In genomic region chr11:4181780-4182721, GRCh38 we compare ENCODE assay signal across 8 cellular contexts.
A peak's percentile ranks its signal among the peaks of the same experiment; 100 is the strongest.
DNase-seq lines count a peak whose midpoint lies in the region; ATAC-seq, FAIRE-seq and TF ChIP-seq lines count a peak whose summit lies in the region.

No MANE protein-coding gene starts in this region.

- WGBS in A549 (ENCODE audit: missing lambda C conversion rate) = 57% methylated on average over 8 of the region's 9 CpGs

- H3K79me2 ChIP-seq in parathyroid adenoma = no peaks in the 10 kb centered on the region

- no peak overlapping the region for H2AFZ ChIP-seq in parathyroid adenoma

- ATAC-seq in A549 (peak; percentile 83 to 94), HG03457 (IDR thresholded peaks at IDR 0.05; ENCODE audit: unreplicated experiment) (no peak)

- FAIRE-seq in A549 (lab: Jason Lieb, UNC) = no peak

- H3K9me3 ChIP-seq in A549 (no peaks in the 10 kb centered on the region), WERI-Rb-1 (ENCODE audit: severe bottlenecking) (no peaks in the 10 kb centered on the region), parathyroid adenoma (ENCODE audit: control insufficient read depth, low read length) (no peaks in the 10 kb centered on the region)

- H3K4me3 ChIP-seq in A549 (no peak overlapping the region), GM06990 (replicated peaks; ENCODE audit: low read depth, low read length) (no peak overlapping the region), HFF-Myc (replicated peaks; ENCODE audit: low read depth, low read length) (no peak overlapping the region), WERI-Rb-1 (ENCODE audit: low read depth, low read length) (no peak overlapping the region), parathyroid adenoma (ENCODE audit: low read depth, low read length) (no peak overlapping the region)

- POLR2A ChIA-PET in A549 (lab: Yijun Ruan, JAX) = no interaction called here

- TF ChIP-seq POLR2A in A549 (IDR thresholded peaks at IDR 0.05; ENCODE audit: low read length) = no peak

- H3K36me3 ChIP-seq in GM06990 (ENCODE audit: control insufficient read depth, insufficient read depth, low read length) (no peaks in the 10 kb centered on the region), WERI-Rb-1 (no peaks in the 10 kb centered on the region), parathyroid adenoma (ENCODE audit: control insufficient read depth, insufficient read depth, low read length) (no peaks in the 10 kb centered on the region)

- H3K27ac ChIP-seq in A549 (no peak overlapping the region), WERI-Rb-1 (no peak overlapping the region), parathyroid adenoma (no peak overlapping the region)

- H3K4me2 ChIP-seq in A549 (no peak overlapping the region), parathyroid adenoma (ENCODE audit: low read length) (no peak overlapping the region)

- H3K4me1 ChIP-seq in A549 (no peaks in the 10 kb centered on the region), parathyroid adenoma (no peaks in the 10 kb centered on the region)

- DNase-seq in A549 (ENCODE audit: low read depth in 1 of 2, low spot score in 1 of 2) (peak; percentile 78 to 83), GM06990 (ENCODE audit: extremely low read depth, insufficient read length) (peak; percentile 37), HFF-Myc (ENCODE audit: extremely low read depth, low read depth) (no peak), NAMALWA (ENCODE audit: low spot score) (peak; percentile 74), WERI-Rb-1 (peak; percentile 68), fibroblast of the conjunctiva (ENCODE audit: low read depth) (peak; percentile 45)

- H3K9ac ChIP-seq in parathyroid adenoma = no peak overlapping the region

- TF ChIP-seq RAD21 in A549 (conservative IDR thresholded peaks at IDR 0.05 in 1 of 2, IDR thresholded peaks at IDR 0.05 in 1 of 2) = peak; percentile 82 to 85

- TF ChIP-seq CTCF in A549 (IDR thresholded peaks at IDR 0.05) (peak; percentile 74), GM06990 (IDR thresholded peaks at IDR 0.05; ENCODE audit: insufficient read depth, low read length, poor library complexity, severe bottlenecking) (peak; percentile 86), HFF-Myc (IDR thresholded peaks at IDR 0.05; ENCODE audit: low read depth, low read length, missing control alignments) (peak; percentile 80), WERI-Rb-1 (IDR thresholded peaks at IDR 0.05; ENCODE audit: low read depth, low read length) (peak; percentile 95), parathyroid adenoma (IDR thresholded peaks at IDR 0.05) (peak; percentile 48)

- CTCF ChIA-PET in A549 (lab: Yijun Ruan, JAX) = interaction anchor here (0.6 to 6.1 kb wide), 21 partner anchors 11 to 823 kb away, joined by 3 to 47 read pairs (median 4); partner anchors contain the start of genes OR51D1 and TRIM68

- TF ChIP-seq EP300 in A549 (IDR thresholded peaks at IDR 0.05) = no peak

- no peaks in the 10 kb centered on the region for H3K27me3 ChIP-seq in GM06990 (replicated peaks; ENCODE audit: control insufficient read depth, insufficient read depth, low read length)
- H3K27me3 ChIP-seq in WERI-Rb-1 (ENCODE audit: insufficient read depth, low read depth, severe bottlenecking) = peaks cover 10% of the 10 kb centered on the region
- no peaks in the 10 kb centered on the region for H3K27me3 ChIP-seq in parathyroid adenoma (ENCODE audit: control insufficient read depth, insufficient read depth, low read length)

TF ChIP-seq in A549, 52 proteins besides CTCF, POLR2A, EP300 and RAD21:
- TF ChIP-seq CHD4 (IDR thresholded peaks at IDR 0.05; ENCODE audit: borderline replicate concordance) = no peak
- TF ChIP-seq SMC3 (IDR thresholded peaks at IDR 0.05) = peak; percentile 64
